8 cellular contexts compared by ENCODE assay signal in the genomic region with DNA sequence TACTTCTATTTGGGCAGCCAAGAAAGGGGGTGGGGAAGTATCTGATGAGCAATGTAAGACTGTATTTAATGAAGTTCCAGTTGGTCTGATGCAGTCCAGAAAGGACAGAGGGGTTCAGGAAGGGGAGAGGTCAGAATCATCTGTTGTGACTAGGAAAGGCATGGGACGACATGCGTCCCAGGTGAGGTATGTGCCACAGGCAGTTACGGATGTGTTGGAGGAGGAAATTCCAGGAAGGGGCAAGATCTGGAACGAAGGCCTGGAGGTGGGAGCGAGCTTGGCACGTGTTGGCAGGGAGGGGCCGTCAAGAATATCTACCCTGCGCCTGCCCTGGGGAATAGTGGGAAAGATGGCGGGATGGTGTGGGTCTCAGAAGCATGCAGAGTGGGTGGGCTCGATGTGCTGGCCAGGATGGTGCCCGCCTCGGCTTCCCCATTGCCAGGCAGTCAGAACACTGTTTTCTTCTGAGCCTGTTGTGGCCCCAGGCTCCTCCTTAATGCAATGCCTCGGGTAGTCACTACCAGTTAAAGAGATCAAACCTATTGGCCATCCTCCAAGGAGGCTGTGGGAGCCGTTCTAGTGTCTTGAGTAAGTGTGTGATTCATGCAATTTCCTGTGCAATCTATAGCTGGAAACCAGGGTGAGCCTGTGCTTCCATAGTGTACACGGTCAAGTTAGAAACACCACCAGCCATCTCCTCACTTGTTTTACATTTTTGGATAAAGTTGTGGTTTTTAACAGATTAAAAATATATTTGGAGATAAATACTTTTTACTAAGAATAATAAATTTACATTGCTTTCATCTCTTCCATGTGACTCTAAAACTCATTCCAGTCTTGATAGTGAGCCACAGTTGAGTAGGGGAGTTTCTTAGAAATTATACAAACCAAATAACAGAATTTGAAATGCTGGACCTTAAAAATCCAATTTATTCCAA. TPM values are rescaled to one million over a fixed set of nuclear protein-coding genes. Genes with fewer than 3 reads are reported as not detected.
DNase-seq lines count a peak whose midpoint lies in the region; ATAC-seq and TF ChIP-seq lines count a peak whose summit lies in the region.

No MANE protein-coding gene starts in this region.

- H3K4me2 ChIP-seq in GM23248 (ENCODE audit: unreplicated experiment) (peak overlapping the region; percentile 67), fibroblast of lung (ENCODE audit: extremely low read depth, insufficient read depth, low read length) (peak overlapping the region; percentile 62)

- TF ChIP-seq CTCF in RWPE2 (IDR thresholded peaks at IDR 0.05; ENCODE audit: poor library complexity, severe bottlenecking) (no peak), fibroblast of lung (conservative IDR thresholded peaks at IDR 0.05 in 1 of 2, IDR thresholded peaks at IDR 0.05 in 1 of 2; ENCODE audit: low read depth in 1 of 2, low read length in 2 of 2) (no peak)

- H3K27ac Mint-ChIP-seq in activated T-cell treated with anti-CD3 and anti-CD28 coated beads, Interleukin-2, amount 50 U/mL, for 24 hours, result no peak overlapping the region

- DNase-seq in GM23248 (peak; percentile 99), RWPE2 (ENCODE audit: low spot score) (peak; percentile 92), fibroblast of lung (ENCODE audit: low read depth in 2 of 2) (peak; percentile 99), sciatic nerve (ENCODE audit: low spot score) (no peak), retina (no peak)
- DNase-seq in activated T-cell treated with anti-CD3 and anti-CD28 coated beads, Interleukin-2, amount 50 U/mL, for 24 hours, result no peak
- DNase-seq in effector CD4-positive, alpha-beta T cell, result no peak

- intact Hi-C loops in sciatic nerve (cut with DNase I), result no loop called here

- H3K36me3 Mint-ChIP-seq in activated T-cell treated with anti-CD3 and anti-CD28 coated beads, Interleukin-2, amount 50 U/mL, for 24 hours (ENCODE audit: low read depth), result no peaks in the 10 kb centered on the region

- peaks cover 40% of the 10 kb centered on the region; the same call in 1 of the 2 replicates for H3F3A ChIP-seq in GM23248 (ENCODE audit: insufficient read depth)

- ATAC-seq in RWPE2 (ENCODE audit: low read depth) (peak; percentile 91), sciatic nerve (peak; percentile 22), HG02610 (IDR thresholded peaks at IDR 0.05; ENCODE audit: unreplicated experiment) (no peak)

- peak overlapping the region; percentile 23; the same call in 1 of the 2 replicates for H3K4me3 ChIP-seq in GM23248
- H3K4me3 ChIP-seq in RWPE2 (ENCODE audit: severe bottlenecking), result no peak overlapping the region
- no peak overlapping the region for H3K4me3 ChIP-seq in fibroblast of lung (replicated peaks in 1 of 4; ENCODE audit: control extremely low read depth in 1 of 4, insufficient read depth in 1 of 4, low read depth in 3 of 4, low read length in 4 of 4)

- H3K36me3 ChIP-seq in GM23248 (ENCODE audit: low read depth) (no peaks in the 10 kb centered on the region), RWPE2 (ENCODE audit: low read depth) (no peaks in the 10 kb centered on the region), fibroblast of lung (ENCODE audit: control insufficient read depth, insufficient read depth, low read length) (no peaks in the 10 kb centered on the region)

- H3K9me3 ChIP-seq in GM23248 (ENCODE audit: low read depth), result no peaks in the 10 kb centered on the region
- H3K9me3 ChIP-seq in RWPE2 (ENCODE audit: severe bottlenecking), result no peaks in the 10 kb centered on the region
- no peaks in the 10 kb centered on the region for H3K9me3 ChIP-seq in fibroblast of lung (ENCODE audit: control insufficient read depth, insufficient read depth, low read depth, low read length)

- peaks cover 24% of the 10 kb centered on the region for H3K27me3 Mint-ChIP-seq in activated T-cell treated with anti-CD3 and anti-CD28 coated beads, Interleukin-2, amount 50 U/mL, for 24 hours

- H3K27me3 ChIP-seq in GM23248 (replicated peaks; ENCODE audit: insufficient read depth) (no peaks in the 10 kb centered on the region), RWPE2 (ENCODE audit: insufficient read depth, poor library complexity, severe bottlenecking) (no peaks in the 10 kb centered on the region), fibroblast of lung (ENCODE audit: control insufficient read depth, insufficient read depth, low read length) (no peaks in the 10 kb centered on the region)

- no peaks in the 10 kb centered on the region for H4K20me1 ChIP-seq in GM23248 (ENCODE audit: insufficient read depth)
- H4K20me1 ChIP-seq in fibroblast of lung (ENCODE audit: control insufficient read depth, extremely low read depth, insufficient read depth, low read length), result no peaks in the 10 kb centered on the region

- H3K9ac ChIP-seq in GM23248 (peak overlapping the region; percentile 57), fibroblast of lung (ENCODE audit: insufficient read depth, low read length) (no peak overlapping the region)

- H3K4me1 ChIP-seq in GM23248 (ENCODE audit: insufficient read depth), result peaks cover 52% of the 10 kb centered on the region
- peaks cover 47% of the 10 kb centered on the region for H3K4me1 ChIP-seq in RWPE2 (ENCODE audit: insufficient read depth, poor library complexity, severe bottlenecking)
- peaks cover 36% of the 10 kb centered on the region for H3K4me1 ChIP-seq in fibroblast of lung (ENCODE audit: control insufficient read depth, extremely low read depth, insufficient read depth, low read length)

- WGBS in GM23248 (ENCODE audit: low coverage in 1 of 2, low lambda C conversion rate in 2 of 2, missing lambda C conversion rate in 2 of 2), 2 experiments, result 46 to 50% methylated on average over 15 of the region's 15 CpGs

- H3K4me1 Mint-ChIP-seq in activated T-cell treated with anti-CD3 and anti-CD28 coated beads, Interleukin-2, amount 50 U/mL, for 24 hours (ENCODE audit: low read depth), result peaks cover 1% of the 10 kb centered on the region

- H3K27ac ChIP-seq in GM23248 (peak overlapping the region; percentile 82), RWPE2 (ENCODE audit: poor library complexity, severe bottlenecking) (peak overlapping the region; percentile 97), fibroblast of lung (ENCODE audit: insufficient read depth, low read length) (peak overlapping the region; percentile 66)

- no peak overlapping the region for H2AFZ ChIP-seq in GM23248
- H2AFZ ChIP-seq in fibroblast of lung (ENCODE audit: low read length), result no peak overlapping the region

- H3K9me2 ChIP-seq in GM23248 (ENCODE audit: insufficient read depth), result no peaks in the 10 kb centered on the region

- no peaks in the 10 kb centered on the region for H3K9me3 Mint-ChIP-seq in activated T-cell treated with anti-CD3 and anti-CD28 coated beads, Interleukin-2, amount 50 U/mL, for 24 hours

- H3K4me3 Mint-ChIP-seq in activated T-cell treated with anti-CD3 and anti-CD28 coated beads, Interleukin-2, amount 50 U/mL, for 24 hours, result no peak overlapping the region

- H3K79me2 ChIP-seq in GM23248 (ENCODE audit: insufficient read depth) (peaks cover 41% of the 10 kb centered on the region), fibroblast of lung (ENCODE audit: control insufficient read depth, insufficient read depth, low read length) (no peaks in the 10 kb centered on the region)

- in situ Hi-C loops in GM23248 (cut with MboI), result no loop called here

RNA-seq across cellular contexts. Expression of gene TXNDC2, which starts 57.6 kb away (rescaled TPM):
- not detected in 2 replicates for total RNA-seq in GM23248 (2014; rRNA removed; shearing (Covaris generic))
- polyA plus RNA-seq in GM23248 (2016; fragmentation: Nextera tagmentation; extraction: Ambion mirVana) (not detected in 2 replicates), fibroblast of lung (0.11 and 0.15 TPM in 2 replicates)
- total RNA-seq in fibroblast of lung (not detected in 2 replicates), sciatic nerve (not detected)
- polyA plus RNA-seq in fibroblast of lung (2012), result 0.06 and 0.12 TPM in 2 replicates
- not detected in 2 replicates for polyA minus RNA-seq in fibroblast of lung (ENCODE audit: low replicate concordance)

Comparison
In these comparisons a context has a peak if more than half of its experiments do, and no peak if none do; other contexts are left out.
1. DNase-seq: peak in GM23248 (single experiment), RWPE2 (single experiment) and fibroblast of lung (2 of 2); none in sciatic nerve (single experiment), retina (single experiment), activated T-cell treated with anti-CD3 and anti-CD28 coated beads, Interleukin-2, amount 50 U/mL, for 24 hours (single experiment) and effector CD4-positive, alpha-beta T cell (single experiment).
2. Peak in every context shown above with its lines, with median percentiles within 50 percentile points of each other: H3K27ac ChIP-seq.